Comparison of ENCODE assay signal across 23 cellular contexts in the genomic region with DNA sequence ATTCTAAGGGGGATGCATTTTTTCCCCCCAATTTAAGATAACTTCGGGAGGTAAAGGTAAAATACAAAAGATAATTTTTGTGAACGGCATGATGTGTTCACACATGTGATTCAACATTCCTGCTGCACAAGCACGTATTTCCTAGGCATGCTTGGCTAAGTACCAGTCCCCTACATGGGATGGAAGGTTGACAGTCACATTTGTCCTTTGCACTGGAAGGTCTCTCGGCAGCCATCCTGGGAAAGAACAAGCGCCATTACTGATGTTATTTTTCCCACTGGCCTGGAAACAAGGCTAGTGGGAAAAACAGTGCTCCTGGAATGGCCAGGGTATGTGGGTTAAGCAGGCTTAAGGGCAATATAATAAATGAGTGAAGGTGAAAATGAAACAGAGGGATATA.
"Had no signal": no experiment of that assay in that cellular context is flagged by ENCODE, and none has a peak within 500 bp of the region (broad histone marks: within the 10 kb centered on the region; RNA-seq: fewer than 3 reads in every experiment).

No MANE protein-coding gene starts in this region.

- H2AFZ ChIP-seq: hepatocyte had no signal

- H3K27me3 ChIP-seq: body of pancreas, hepatocyte, left lung, testis, upper lobe of left lung had no signal

- H3K79me2 ChIP-seq: hepatocyte had no signal

- H3K4me1 ChIP-seq: left lung, testis, upper lobe of left lung had no signal

- H3K9me3 Mint-ChIP-seq: immature natural killer cell, natural killer cell had no signal

- H3K27ac ChIP-seq: body of pancreas, hepatocyte, left lung, testis, upper lobe of left lung, VCaP had no signal

- H3K4me2 ChIP-seq: hepatocyte had no signal

- H3K4me1 Mint-ChIP-seq: activated CD4-positive, alpha-beta T cell treated with anti-CD3 and anti-CD28 coated beads, Interleukin-2, amount 10 ng/mL, durations not matched to agents 7 days and 5 days; activated naive CD8-positive, alpha-beta T cell treated with anti-CD3 and anti-CD28 coated beads for 36 hours; mesothelial cell of epicardium; stimulated activated naive B cell treated with anti-CD40 and anti-IgM and Interleukin-4, amounts not matched to agents 10 μg/mL and 1 μg/mL and 100 μg/mL, for 72 hours had no signal

- H3K4me3 ChIP-seq: body of pancreas, hepatocyte, left lung, lung, testis, upper lobe of left lung had no signal

- H3K27ac Mint-ChIP-seq: activated CD4-positive, alpha-beta T cell treated with anti-CD3 and anti-CD28 coated beads, Interleukin-2, amount 10 ng/mL, durations not matched to agents 7 days and 5 days; activated CD8-positive, alpha-beta T cell treated with anti-CD3 and anti-CD28 coated beads for 36 hours; activated naive CD8-positive, alpha-beta T cell treated with anti-CD3 and anti-CD28 coated beads for 36 hours; mesothelial cell of epicardium; natural killer cell; stimulated activated naive B cell treated with anti-CD40 and anti-IgM and Interleukin-4, amounts not matched to agents 10 μg/mL and 1 μg/mL and 100 μg/mL, for 72 hours had no signal

- FAIRE-seq: endothelial cell of umbilical vein, frontal cortex had no signal

- H3K36me3 ChIP-seq: left lung, upper lobe of left lung had no signal

- H3K27me3 Mint-ChIP-seq: activated CD4-positive, alpha-beta T cell treated with anti-CD3 and anti-CD28 coated beads, Interleukin-2, amount 10 ng/mL, durations not matched to agents 7 days and 5 days; activated CD8-positive, alpha-beta T cell treated with anti-CD3 and anti-CD28 coated beads for 36 hours; activated naive CD8-positive, alpha-beta T cell treated with anti-CD3 and anti-CD28 coated beads for 36 hours; stimulated activated naive B cell treated with anti-CD40 and anti-IgM and Interleukin-4, amounts not matched to agents 10 μg/mL and 1 μg/mL and 100 μg/mL, for 72 hours had no signal

- H3K9me3 ChIP-seq: body of pancreas, left lung, testis, upper lobe of left lung had no signal

- DNase-seq: activated CD4-positive, alpha-beta T cell treated with anti-CD3 and anti-CD28 coated beads, Interleukin-2, amount 10 ng/mL, durations not matched to agents 7 days and 5 days; activated CD4-positive, CD25-positive, alpha-beta regulatory T cell treated with anti-CD3 and anti-CD28 coated beads, Interleukin-2, amount 50 U/mL, for 72 hours; activated CD8-positive, alpha-beta T cell treated with anti-CD3 and anti-CD28 coated beads for 36 hours; activated naive CD8-positive, alpha-beta T cell treated with anti-CD3 and anti-CD28 coated beads for 36 hours; amniotic stem cell; dermis blood vessel endothelial cell; effector memory CD4-positive, alpha-beta T cell; glutamatergic neuron; immature natural killer cell; left lung; natural killer cell; stimulated activated CD4-positive, alpha-beta T cell treated with anti-CD3 and anti-CD28 coated beads, Interleukin-2, amount 100 ng/mL, for 48 hours; stimulated activated CD8-positive, alpha-beta memory T cell treated with anti-CD3 and anti-CD28 coated beads, Interleukin-4, amount 100 ng/mL, for 48 hours; stimulated activated naive B cell treated with anti-CD40 and anti-IgM and Interleukin-4, amounts not matched to agents 10 μg/mL and 1 μg/mL and 100 μg/mL, for 72 hours; testis; upper lobe of left lung had no signal

- H3K4me3 Mint-ChIP-seq: activated CD4-positive, alpha-beta T cell treated with anti-CD3 and anti-CD28 coated beads, Interleukin-2, amount 10 ng/mL, durations not matched to agents 7 days and 5 days; activated CD8-positive, alpha-beta T cell treated with anti-CD3 and anti-CD28 coated beads for 36 hours; activated naive CD8-positive, alpha-beta T cell treated with anti-CD3 and anti-CD28 coated beads for 36 hours; immature natural killer cell; mesothelial cell of epicardium; natural killer cell; stimulated activated naive B cell treated with anti-CD40 and anti-IgM and Interleukin-4, amounts not matched to agents 10 μg/mL and 1 μg/mL and 100 μg/mL, for 72 hours had no signal

- H3K36me3 Mint-ChIP-seq: mesothelial cell of epicardium, natural killer cell had no signal
